14 cellular contexts compared by ENCODE assay signal in the genomic region with DNA sequence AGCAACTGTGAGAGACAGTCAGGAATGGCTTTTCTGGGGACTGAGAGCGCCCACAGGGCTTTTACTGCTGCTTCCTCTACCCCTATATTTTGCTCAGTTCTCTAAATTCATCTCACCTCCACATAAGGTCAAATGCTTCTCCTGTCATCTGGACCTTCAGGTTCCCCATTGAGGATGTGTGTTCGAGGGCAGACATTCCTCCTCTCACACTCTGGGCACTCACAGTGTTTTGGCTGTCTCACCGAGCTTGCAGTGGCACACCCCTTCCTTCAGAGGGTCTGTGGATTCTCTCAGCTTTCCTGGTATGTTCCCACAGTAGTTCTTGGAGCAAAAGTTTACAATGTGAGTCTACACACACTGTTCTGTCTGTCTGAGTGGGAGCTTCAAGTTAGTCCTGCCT.
DNase-seq lines count a peak whose midpoint lies in the region; ATAC-seq and TF ChIP-seq lines count a peak whose summit lies in the region.
"Had no signal": no experiment of that assay in that cellular context is flagged by ENCODE, and none has a peak within 500 bp of the region (broad histone marks: within the 10 kb centered on the region; RNA-seq: fewer than 3 reads in every experiment).

No MANE protein-coding gene starts in this region.

- H3K9me3 ChIP-seq in HUES64 (ENCODE audit: insufficient read depth, low read depth, low read length) (peaks cover 10% of the 10 kb centered on the region; the same call in 1 of the 2 replicates), endodermal cell (ENCODE audit: control insufficient read depth, low read length) (peaks cover 37% of the 10 kb centered on the region), left lung (peaks cover 0 to 32% of the 10 kb centered on the region in 2 donors)
- H3K9me3 ChIP-seq: BE2C had no signal

- no peak overlapping the region for H4K5ac ChIP-seq in mesendoderm (ENCODE audit: low read length)

- H3K36me3 ChIP-seq in HUES64 (ENCODE audit: insufficient read depth, low read length), result no peaks in the 10 kb centered on the region
- no peaks in the 10 kb centered on the region for H3K36me3 ChIP-seq in endodermal cell (ENCODE audit: control insufficient read depth, insufficient read depth, low read length)
- no peaks in the 10 kb centered on the region for H3K36me3 ChIP-seq in mesendoderm (ENCODE audit: control insufficient read depth, insufficient read depth, low read length)
- no peaks in the 10 kb centered on the region for H3K36me3 ChIP-seq in left lung
- H3K36me3 ChIP-seq: BE2C had no signal

- peak overlapping the region; percentile 29 for H3K4me3 Mint-ChIP-seq in endodermal cell
- H3K4me3 Mint-ChIP-seq: CD4-positive, alpha-beta memory T cell had no signal

- TF ChIP-seq CTCF in endodermal cell (conservative IDR thresholded peaks at IDR 0.05), result no peak
- TF ChIP-seq CTCF in left lung (IDR thresholded peaks at IDR 0.05), result no peak

- peaks cover 29% of the 10 kb centered on the region for H3K9me3 Mint-ChIP-seq in endodermal cell

- no peaks in the 10 kb centered on the region for H3K79me1 ChIP-seq in mesendoderm (ENCODE audit: low read length)

- peak overlapping the region; percentile 97 for H3K27ac Mint-ChIP-seq in endodermal cell
- H3K27ac Mint-ChIP-seq: CD4-positive, alpha-beta memory T cell had no signal

- no peak overlapping the region for H2BK5ac ChIP-seq in mesendoderm (ENCODE audit: low read length)

- no peak overlapping the region for H3K23ac ChIP-seq in mesendoderm (ENCODE audit: low read length)

- H3K27me3 Mint-ChIP-seq in endodermal cell (ENCODE audit: insufficient read depth), result peaks cover 83% of the 10 kb centered on the region

- H3K4ac ChIP-seq in mesendoderm (ENCODE audit: low read depth, low read length), result no peak overlapping the region

- intact Hi-C loops in left lung (cut with DNase I), result no loop called here

- 68% methylated on average over 3 of the region's 3 CpGs for WGBS in HUES64
- WGBS in endodermal cell (ENCODE audit: insufficient coverage in 1 of 2, insufficient read length in 1 of 2), 2 experiments, result 77 to 86% methylated on average over 1 to 3 of the region's 3 CpGs
- no CpG with 5 or more reads among the region's 3 CpGs for WGBS in mesendoderm (ENCODE audit: extremely low coverage, insufficient coverage, low lambda C conversion rate)

- no peaks in the 10 kb centered on the region for H3K79me2 ChIP-seq in mesendoderm (ENCODE audit: control insufficient read depth, insufficient read depth, low read length)

- no peak overlapping the region for H3K9ac ChIP-seq in HUES64 (ENCODE audit: low read depth, low read length)
- H3K9ac ChIP-seq in endodermal cell (ENCODE audit: extremely low read depth, low read length, poor library complexity, severe bottlenecking), result no peak overlapping the region
- peak overlapping the region; percentile 31 for H3K9ac ChIP-seq in mesendoderm (ENCODE audit: low read length)

- peak; percentile 68 for DNase-seq in endodermal cell
- DNase-seq in mesendoderm, result peak; percentile 25
- peak; percentile 8 for DNase-seq in retina
- no peak for DNase-seq in GOT3 (lab: John Stamatoyannopoulos, UW)
- DNase-seq in left lung, result no peak
- DNase-seq: BE2C; CD4-positive, alpha-beta memory T cell; DMS79 had no signal

- H3K4me1 ChIP-seq in HUES64 (ENCODE audit: insufficient read depth, low read length), result peaks cover 16% of the 10 kb centered on the region
- peaks cover 9% of the 10 kb centered on the region for H3K4me1 ChIP-seq in endodermal cell (ENCODE audit: control insufficient read depth, insufficient read depth, low read length)
- H3K4me1 ChIP-seq in mesendoderm (ENCODE audit: control insufficient read depth, low read depth, low read length), result peaks cover 5% of the 10 kb centered on the region
- H3K4me1 ChIP-seq in left lung, result no peaks in the 10 kb centered on the region
- H3K4me1 ChIP-seq: BE2C had no signal

- no peak overlapping the region for H2AK5ac ChIP-seq in mesendoderm (ENCODE audit: low read length)

- no peak overlapping the region for H3K18ac ChIP-seq in mesendoderm (ENCODE audit: low read length)

- peak overlapping the region; percentile 69 for H3K56ac ChIP-seq in mesendoderm (ENCODE audit: low read length)

- ATAC-seq in GM18519 (IDR thresholded peaks at IDR 0.05; ENCODE audit: low FRiP score, unreplicated experiment), result no peak
- no peak for ATAC-seq in left lung
- ATAC-seq: GM12878, HCT116, HepG2 had no signal

- H3K27me3 ChIP-seq in HUES64 (ENCODE audit: insufficient read depth, low read length) (no peaks in the 10 kb centered on the region), endodermal cell (ENCODE audit: control insufficient read depth, insufficient read depth, low read length, poor library complexity, severe bottlenecking) (peaks cover under 1% of the 10 kb centered on the region), mesendoderm (ENCODE audit: insufficient read depth, low read length, poor library complexity) (no peaks in the 10 kb centered on the region), left lung (no peaks in the 10 kb centered on the region)
- H3K27me3 ChIP-seq: BE2C had no signal

- H3K4me3 ChIP-seq in HUES64 (ENCODE audit: low read length) (no peak overlapping the region), endodermal cell (ENCODE audit: low read length) (no peak overlapping the region), mesendoderm (ENCODE audit: low read length) (no peak overlapping the region), left lung (no peak overlapping the region)
- H3K4me3 ChIP-seq: GM12878 had no signal

- H3K27ac ChIP-seq in HUES64 (ENCODE audit: low read depth, low read length) (peak overlapping the region; percentile 53; the same call in 1 of the 2 replicates), endodermal cell (ENCODE audit: low read depth, low read length) (no peak overlapping the region), mesendoderm (ENCODE audit: low read depth, low read length) (no peak overlapping the region), left lung (no peak overlapping the region)
- H3K27ac ChIP-seq: C4-2B had no signal

- no peak overlapping the region for H4K8ac ChIP-seq in mesendoderm (ENCODE audit: low read depth, low read length)

- no peak overlapping the region for H2BK15ac ChIP-seq in mesendoderm (replicated peaks; ENCODE audit: low read depth)

- H2BK120ac ChIP-seq in mesendoderm (ENCODE audit: low read depth, low read length), result no peak overlapping the region

- H3K36me3 Mint-ChIP-seq in endodermal cell (ENCODE audit: low read depth), result no peaks in the 10 kb centered on the region

- H3K4me2 ChIP-seq in mesendoderm (ENCODE audit: low read length), result no peak overlapping the region

- peaks cover 25% of the 10 kb centered on the region for H3K4me1 Mint-ChIP-seq in endodermal cell

Comparison
In these comparisons a context has a peak if more than half of its experiments do, and no peak if none do; other contexts are left out.
1. DNase-seq: peak in endodermal cell (single experiment), mesendoderm (single experiment) and retina (single experiment); none in GOT3 (single experiment) and left lung (0 of 2).